ENCODE assay signal across 8 cellular contexts in genomic region chr10:93006435-93007039, GRCh38. TPM values are rescaled to one million over a fixed set of nuclear protein-coding genes. Genes with fewer than 3 reads are reported as not detected.
DNase-seq lines count a peak whose midpoint lies in the region; ATAC-seq lines count a peak whose summit lies in the region.

No MANE protein-coding gene starts in this region.

- ATAC-seq in HG03025 (IDR thresholded peaks at IDR 0.05; ENCODE audit: low FRiP score, unreplicated experiment) = no peak

- DNase-seq in SKM-1 treated with dmso at 0.1 percent for 144 hours (lab: John Stamatoyannopoulos, UW; ENCODE audit: unreplicated experiment) (peak; percentile 10), SKM-1 (lab: John Stamatoyannopoulos, UW; ENCODE audit: unreplicated experiment) (no peak), NCI-H526 treated with DMSO at 0.1 percent for 48 hours (lab: John Stamatoyannopoulos, UW) (peak; percentile 0), dermis microvascular lymphatic vessel endothelial cell (ENCODE audit: low read depth in 2 of 2) (peak; percentile 25 to 65), non-pigmented ciliary epithelial cell (ENCODE audit: low read depth) (peak; percentile 22), NCI-H774 (lab: John Stamatoyannopoulos, UW) (no peak), nucleus accumbens (lab: John Stamatoyannopoulos, UW) (no peak)

RNA-seq across cellular contexts. Expression of gene CYP26C1, which starts 54.1 kb away (rescaled TPM):
- total RNA-seq in dermis microvascular lymphatic vessel endothelial cell = 0.77 and 1.5 TPM in 2 replicates

Comparison
In these comparisons a context has a peak if more than half of its experiments do, and no peak if none do; other contexts are left out.
1. DNase-seq: peak in SKM-1 treated with dmso at 0.1 percent for 144 hours (single experiment), NCI-H526 treated with DMSO at 0.1 percent for 48 hours (single experiment), dermis microvascular lymphatic vessel endothelial cell (2 of 2) and non-pigmented ciliary epithelial cell (single experiment); none in SKM-1 (single experiment), NCI-H774 (single experiment) and nucleus accumbens (0 of 56).